In genomic region chr1:91282695-91283420, GRCh38 we compare ENCODE assay signal across 8 cellular contexts.
A peak's percentile ranks its signal among the peaks of the same experiment; 100 is the strongest.
DNase-seq lines count a peak whose midpoint lies in the region; ATAC-seq, FAIRE-seq and TF ChIP-seq lines count a peak whose summit lies in the region.

No MANE protein-coding gene starts in this region.

- 0 out of 2 replicates have a peak, but pooled peaks cover 3% of the 10 kb centered on the region for H3K4me1 ChIP-seq in DOHH2 (ENCODE audit: control insufficient read depth, low read length)
- no peaks in the 10 kb centered on the region for H3K4me1 ChIP-seq in HepG2 (ENCODE audit: insufficient read depth, low read length)

- intact Hi-C loops in HepG2 (cut with micrococcal nuclease; ENCODE audit: unreplicated experiment), result loop anchor here (1.0 kb wide), 2 partner anchors 119 to 218 kb away; no protein-coding TSS in a partner anchor

- peak; percentile 79 for ATAC-seq in HepG2
- ATAC-seq in GM21515 (IDR thresholded peaks at IDR 0.05; ENCODE audit: unreplicated experiment), result no peak

- TF ChIP-seq EP300 in HepG2 (IDR thresholded peaks at IDR 0.05; ENCODE audit: low read depth in 2 of 2, low read length in 2 of 2) (no peak), HepG2 (CRISPR knock-in tag; IDR thresholded peaks at IDR 0.05; ENCODE audit: borderline replicate concordance) (no peak)

- BruUV-seq in HepG2 (replicated peaks; lab: Mats Ljungman, UMichigan), result no TSS peak

- H3K9me3 ChIP-seq in DOHH2 (ENCODE audit: control insufficient read depth, insufficient read depth, low read length), result no peaks in the 10 kb centered on the region
- H3K9me3 ChIP-seq in HepG2 (ENCODE audit: low read length), result no peaks in the 10 kb centered on the region

- H3K4me2 ChIP-seq in DOHH2 (ENCODE audit: low read length), result no peak overlapping the region
- peak overlapping the region; percentile 44 for H3K4me2 ChIP-seq in HepG2 (ENCODE audit: low read depth, low read length)

- 50% methylated on average over 6 of the region's 6 CpGs for WGBS in HepG2 (ENCODE audit: low lambda C conversion rate)

- no peak overlapping the region for H2AFZ ChIP-seq in HepG2 (ENCODE audit: low read length)

- TF ChIP-seq RAD21 in HepG2 (CRISPR knock-in tag; IDR thresholded peaks at IDR 0.05), result peak; percentile 52; the same call in 1 of the 2 replicates

- in situ Hi-C loops in HepG2 (cut with HindIII; ENCODE audit: extremely low pct_ligation_motif_present, low pct_unique_long_range_greater_than_20kb), result loop anchor here (5.0 kb wide), 1 partner anchor 119 kb away; the partner anchor contains the start of gene HFM1

- no peaks in the 10 kb centered on the region for H4K20me1 ChIP-seq in DOHH2 (ENCODE audit: control insufficient read depth, insufficient read depth, low read depth, low read length)
- H4K20me1 ChIP-seq in HepG2 (ENCODE audit: insufficient read depth, low read length), result no peaks in the 10 kb centered on the region

- peaks cover 3% of the 10 kb centered on the region; the same call in 1 of the 2 replicates for H3K27me3 ChIP-seq in DOHH2 (ENCODE audit: control insufficient read depth, low read length)
- H3K27me3 ChIP-seq in H7 (ENCODE audit: control insufficient read depth, insufficient read depth, low read length), result no peaks in the 10 kb centered on the region
- H3K27me3 ChIP-seq in HepG2 (ENCODE audit: control insufficient read depth in 1 of 2, insufficient read depth in 2 of 2, low read length in 2 of 2), result no peaks in the 10 kb centered on the region

- H3K36me3 ChIP-seq in DOHH2 (ENCODE audit: control insufficient read depth, low read length), result no peaks in the 10 kb centered on the region
- no peaks in the 10 kb centered on the region for H3K36me3 ChIP-seq in H7 (replicated peaks; ENCODE audit: control insufficient read depth, insufficient read depth, low read length)
- no peaks in the 10 kb centered on the region for H3K36me3 ChIP-seq in HepG2 (replicated peaks in 1 of 2; ENCODE audit: control insufficient read depth in 1 of 2, insufficient read depth in 2 of 2, low read length in 2 of 2)

- POLR2A ChIA-PET in HepG2 (lab: Yijun Ruan, JAX), result no interaction called here

- no peaks in the 10 kb centered on the region for H3K9me2 ChIP-seq in DOHH2 (replicated peaks; ENCODE audit: control insufficient read depth, low read length)

- peak; percentile 74 for FAIRE-seq in TTC549 (lab: Jason Lieb, UNC)
- peak; percentile 39 for FAIRE-seq in HepG2 (lab: Jason Lieb, UNC)

- no peak overlapping the region for H3K4me3 ChIP-seq in DOHH2 (ENCODE audit: low read length)
- no peak overlapping the region for H3K4me3 ChIP-seq in H7 (ENCODE audit: insufficient read depth, low read depth, low read length)
- peak overlapping the region; percentile 29 for H3K4me3 ChIP-seq in coronary artery
- H3K4me3 ChIP-seq in HepG2 (replicated peaks in 1 of 3; ENCODE audit: insufficient read depth in 1 of 3, low read depth in 2 of 3, low read length in 3 of 3), result no peak overlapping the region

- peak; percentile 48 for DNase-seq in H7
- peak; percentile 67 for DNase-seq in NCI-H2029 (lab: John Stamatoyannopoulos, UW)
- no peak for DNase-seq in coronary artery (ENCODE audit: low spot score)
- peak; percentile 64 for DNase-seq in HepG2 (ENCODE audit: low spot score)
- peak; percentile 5 to 27 (median 16) for DNase-seq in stimulated activated CD4-positive, alpha-beta T cell treated with anti-CD3 and anti-CD28 coated beads, TNF-alpha, amount 100 ng/mL, for 24 hours (ENCODE audit: low read depth in 3 of 3)

- TF ChIP-seq POLR2A in HepG2 (IDR thresholded peaks at IDR 0.05; ENCODE audit: insufficient read depth in 1 of 2, low read depth in 2 of 2, low read length in 2 of 2), result no peak

- no peaks in the 10 kb centered on the region for H3F3A ChIP-seq in DOHH2 (ENCODE audit: control insufficient read depth, insufficient read depth)

- H3K79me2 ChIP-seq in DOHH2 (ENCODE audit: control insufficient read depth, low read length) (no peaks in the 10 kb centered on the region), HepG2 (ENCODE audit: insufficient read depth, low read length) (no peaks in the 10 kb centered on the region)

- no peak overlapping the region for H3K27ac ChIP-seq in DOHH2 (ENCODE audit: low read depth, low read length)
- H3K27ac ChIP-seq in coronary artery, result no peak overlapping the region
- no peak overlapping the region for H3K27ac ChIP-seq in HepG2 (ENCODE audit: extremely low read length, insufficient read depth, low read length)

- no peak overlapping the region for H3K9ac ChIP-seq in HepG2 (ENCODE audit: insufficient read depth, low read depth, low read length)

- peak; percentile 83 for TF ChIP-seq CTCF in DOHH2 (IDR thresholded peaks at IDR 0.05; ENCODE audit: low read depth, low read length, poor library complexity, severe bottlenecking)
- peak; percentile 61 for TF ChIP-seq CTCF in coronary artery (IDR thresholded peaks at IDR 0.05)
- TF ChIP-seq CTCF in HepG2 (CRISPR knock-in tag; IDR thresholded peaks at IDR 0.05), result peak; percentile 71

- CTCF ChIA-PET in HepG2 (lab: Yijun Ruan, JAX; ENCODE audit: low intra/inter-chr PET ratio, low total read pairs), result interaction anchor here (1.7 kb wide), 1 partner anchor 119 kb away, joined by 7 read pairs; no protein-coding TSS in a partner anchor

TF ChIP-seq in HepG2, 621 proteins besides CTCF, POLR2A, EP300 and RAD21 (continues in another document):
- TF ChIP-seq ARID2 (CRISPR knock-in tag; IDR thresholded peaks at IDR 0.05; ENCODE audit: borderline replicate concordance) (no peak), ZNF235 (CRISPR knock-in tag; IDR thresholded peaks at IDR 0.05; ENCODE audit: borderline replicate concordance) (no peak), KDM5B (CRISPR knock-in tag; IDR thresholded peaks at IDR 0.05; ENCODE audit: borderline replicate concordance) (no peak), KIAA2018 (CRISPR knock-in tag; IDR thresholded peaks at IDR 0.05; ENCODE audit: borderline replicate concordance) (no peak), MAFG (CRISPR knock-in tag; IDR thresholded peaks at IDR 0.05) (peak; percentile 39; the same call in 1 of the 2 replicates), MAFF (IDR thresholded peaks at IDR 0.05; ENCODE audit: low read depth, low read length) (peak; percentile 69; the same call in 1 of the 2 replicates), ELK4 (CRISPR knock-in tag; IDR thresholded peaks at IDR 0.05; ENCODE audit: borderline replicate concordance) (no peak)
